8 cellular contexts compared by ENCODE assay signal in the genomic region with DNA sequence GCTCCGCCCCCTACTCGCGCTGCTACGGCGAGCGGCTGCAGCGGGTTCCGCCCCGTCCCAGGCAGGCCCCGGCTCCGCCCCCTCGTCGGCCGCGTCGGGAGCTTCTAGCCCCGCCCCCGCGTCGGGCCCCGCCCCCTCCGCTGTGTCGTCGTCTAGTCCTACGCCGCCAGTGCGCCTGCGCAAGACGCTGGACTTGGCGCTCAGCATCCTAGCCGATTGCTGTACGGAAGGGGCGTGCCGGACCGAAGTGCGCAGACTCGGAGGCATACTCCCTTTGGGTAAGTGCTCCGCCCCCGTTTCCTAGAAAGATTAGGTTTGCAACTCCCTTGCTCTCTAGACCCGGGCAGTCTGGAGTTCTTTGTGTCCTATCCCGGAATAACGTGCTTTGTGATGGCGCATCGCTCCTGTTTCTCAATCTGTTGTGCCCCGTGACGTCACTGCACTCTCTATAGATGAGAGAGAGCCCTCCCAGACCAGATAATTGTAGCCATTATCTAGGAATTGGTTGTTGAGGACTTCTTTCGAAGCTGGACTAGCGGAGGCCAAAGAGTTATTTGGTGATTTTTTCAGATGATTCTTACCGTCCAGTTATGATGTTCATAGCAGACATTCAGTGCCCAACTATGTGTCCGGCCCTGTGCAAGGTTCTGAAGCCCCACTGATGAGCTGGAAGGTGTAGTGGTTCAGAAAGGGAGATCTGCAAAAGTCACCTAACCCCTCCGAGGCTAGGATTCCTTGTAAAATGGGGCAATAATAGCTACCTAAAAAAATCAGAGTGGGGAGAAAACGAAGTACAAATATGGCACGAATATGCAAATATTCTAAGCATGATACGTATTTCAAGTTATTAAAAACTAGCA. TPM values are rescaled to one million over a fixed set of nuclear protein-coding genes. Genes with fewer than 3 reads are reported as not detected.
A peak's percentile ranks its signal among the peaks of the same experiment; 100 is the strongest.
DNase-seq lines count a peak whose midpoint lies in the region; TF ChIP-seq lines count a peak whose summit lies in the region.

No MANE protein-coding gene starts in this region.

- H3K9me3 Mint-ChIP-seq in nephron progenitor cell = no peaks in the 10 kb centered on the region
- no peaks in the 10 kb centered on the region for H3K9me3 Mint-ChIP-seq in stimulated activated naive CD8-positive, alpha-beta T cell treated with anti-CD3 and anti-CD28 coated beads, Interleukin-15, Interleukin-2, amounts not matched to agents 100 ng/mL and 50 ng/mL, for 24 hours

- H3K4me3 ChIP-seq in H7 (ENCODE audit: insufficient read depth, low read depth, low read length) = peak overlapping the region; percentile 83

- peak overlapping the region; percentile 89 for H3K4me3 Mint-ChIP-seq in nephron progenitor cell
- peak overlapping the region; percentile 94 for H3K4me3 Mint-ChIP-seq in stimulated activated naive CD8-positive, alpha-beta T cell treated with anti-CD3 and anti-CD28 coated beads, Interleukin-15, Interleukin-2, amounts not matched to agents 100 ng/mL and 50 ng/mL, for 24 hours

- peaks cover 8% of the 10 kb centered on the region for H3K36me3 Mint-ChIP-seq in nephron progenitor cell (ENCODE audit: low read depth)
- peaks cover 29% of the 10 kb centered on the region for H3K36me3 Mint-ChIP-seq in stimulated activated naive CD8-positive, alpha-beta T cell treated with anti-CD3 and anti-CD28 coated beads, Interleukin-15, Interleukin-2, amounts not matched to agents 100 ng/mL and 50 ng/mL, for 24 hours (ENCODE audit: low read depth)

- DNase-seq in EL (peak; percentile 99), H7 (peak; percentile 99), M059J (ENCODE audit: low read depth) (peak; percentile 98), SHP77 (lab: John Stamatoyannopoulos, UW) (peak; percentile 98 to 100), activated gamma-delta T cell (lab: John Stamatoyannopoulos, UW) (peak; percentile 100), fibroblast of the conjunctiva (ENCODE audit: low read depth) (peak; percentile 100), nephron progenitor cell (peak; percentile 100)

- no peaks in the 10 kb centered on the region for H3K27me3 ChIP-seq in H7 (ENCODE audit: control insufficient read depth, insufficient read depth, low read length)

- no peaks in the 10 kb centered on the region; the same call in 1 of the 2 replicates for H3K36me3 ChIP-seq in H7 (replicated peaks; ENCODE audit: control insufficient read depth, insufficient read depth, low read length)

- H3K4me1 Mint-ChIP-seq in nephron progenitor cell = peaks cover 45% of the 10 kb centered on the region
- H3K4me1 Mint-ChIP-seq in stimulated activated naive CD8-positive, alpha-beta T cell treated with anti-CD3 and anti-CD28 coated beads, Interleukin-15, Interleukin-2, amounts not matched to agents 100 ng/mL and 50 ng/mL, for 24 hours (ENCODE audit: low read depth) = peaks cover 47% of the 10 kb centered on the region

- H3K27me3 Mint-ChIP-seq in nephron progenitor cell (ENCODE audit: low read depth, poor library complexity) = no peaks in the 10 kb centered on the region
- H3K27me3 Mint-ChIP-seq in stimulated activated naive CD8-positive, alpha-beta T cell treated with anti-CD3 and anti-CD28 coated beads, Interleukin-15, Interleukin-2, amounts not matched to agents 100 ng/mL and 50 ng/mL, for 24 hours = no peaks in the 10 kb centered on the region

- peak overlapping the region; percentile 98 for H3K27ac Mint-ChIP-seq in nephron progenitor cell
- H3K27ac Mint-ChIP-seq in stimulated activated naive CD8-positive, alpha-beta T cell treated with anti-CD3 and anti-CD28 coated beads, Interleukin-15, Interleukin-2, amounts not matched to agents 100 ng/mL and 50 ng/mL, for 24 hours = peak overlapping the region; percentile 94

- TF ChIP-seq CTCF in nephron progenitor cell (IDR thresholded peaks at IDR 0.05) = no peak

RNA-seq across cellular contexts. Expression of gene ARMC5, which starts 0.7 kb away (rescaled TPM):
- 8.0 and 11.6 TPM in 2 replicates for total RNA-seq in H7 (2014; rRNA removed; shearing (Covaris generic))
- total RNA-seq in M059J (2014; rRNA removed; shearing (Covaris generic)) = 8.6 and 17.7 TPM in 2 replicates

RNA-seq across cellular contexts. Expression of gene TGFB1I1, which starts 12.0 kb away (rescaled TPM):
- 3.0 and 3.1 TPM in 2 replicates for total RNA-seq in H7 (2014; rRNA removed; shearing (Covaris generic))
- total RNA-seq in M059J (2014; rRNA removed; shearing (Covaris generic)) = 32.8 and 37.5 TPM in 2 replicates

RNA-seq across cellular contexts. Expression of gene ZNF843, which starts 17.4 kb away (rescaled TPM):
- 0.17 and 0.33 TPM in 2 replicates for total RNA-seq in H7 (2014; rRNA removed; shearing (Covaris generic))
- total RNA-seq in M059J (2014; rRNA removed; shearing (Covaris generic)) = 0.25 TPM in 1 of 2 replicates, not detected in the other

RNA-seq across cellular contexts. Expression of gene SLC5A2, which starts 23.0 kb away (rescaled TPM):
- total RNA-seq in H7 (2014; rRNA removed; shearing (Covaris generic)) = 0.26 and 0.45 TPM in 2 replicates
- total RNA-seq in M059J (2014; rRNA removed; shearing (Covaris generic)) = 0.10 TPM in 1 of 2 replicates, not detected in the other

RNA-seq across cellular contexts. Expression of gene COX6A2, which starts 31.8 kb away (rescaled TPM):
- total RNA-seq in H7 (2014; rRNA removed; shearing (Covaris generic)) = not detected in 2 replicates
- total RNA-seq in M059J (2014; rRNA removed; shearing (Covaris generic)) = not detected in 2 replicates

Comparison
In these comparisons a context has a peak if more than half of its experiments do, and no peak if none do; other contexts are left out.
1. Peak in every context shown above with its lines: DNase-seq and H3K4me3 ChIP-seq.